22 cellular contexts compared by ENCODE assay signal in the genomic region with DNA sequence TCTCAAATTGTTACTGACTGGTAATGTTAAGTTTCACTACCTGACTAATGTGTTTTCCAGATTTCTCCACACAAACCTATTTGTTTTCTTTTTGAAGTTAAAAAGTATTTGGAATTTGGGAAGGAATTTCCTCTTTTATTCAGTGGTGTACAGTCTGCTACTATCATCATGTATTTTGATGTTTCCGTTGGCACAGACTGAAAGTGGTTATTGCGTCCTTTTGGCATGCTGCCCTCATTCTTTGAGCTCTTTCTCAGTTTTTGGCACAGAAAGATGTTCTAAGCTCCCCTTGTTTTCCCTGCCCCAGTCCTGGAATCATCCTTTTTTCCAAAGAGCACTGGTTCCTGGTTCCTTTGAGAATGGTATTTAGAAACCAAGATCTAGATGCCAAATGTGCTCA. TPM values are rescaled to one million over a fixed set of nuclear protein-coding genes. Genes with fewer than 3 reads are reported as not detected.
DNase-seq lines count a peak whose midpoint lies in the region; ATAC-seq, FAIRE-seq and TF ChIP-seq lines count a peak whose summit lies in the region.
"Had no signal": no experiment of that assay in that cellular context is flagged by ENCODE, and none has a peak within 500 bp of the region (broad histone marks: within the 10 kb centered on the region; RNA-seq: fewer than 3 reads in every experiment).

No MANE protein-coding gene starts in this region.

- H3K9me1 ChIP-seq in endothelial cell of umbilical vein (replicated peaks; ENCODE audit: control insufficient read depth, extremely low read depth, insufficient read depth, low read length) = no peaks in the 10 kb centered on the region

- H3K4me3 ChIP-seq in endothelial cell of umbilical vein (replicated peaks in 1 of 3; ENCODE audit: insufficient read depth in 1 of 3, low read depth in 1 of 3, low read length in 3 of 3) = no peak overlapping the region
- no peak overlapping the region for H3K4me3 ChIP-seq in aorta (ENCODE audit: low read length in 2 of 2)
- H3K4me3 ChIP-seq: body of pancreas, gastroesophageal sphincter, skin epidermis had no signal

- DNase-seq in EH (ENCODE audit: low read depth) (peak; percentile 65), RPMI7951 (ENCODE audit: low read depth) (peak; percentile 72), endothelial cell of umbilical vein (ENCODE audit: low read depth, low spot score) (peak; percentile 44), myocyte (ENCODE audit: low read depth) (peak; percentile 40), aorta (no peak)
- DNase-seq: activated CD4-positive, alpha-beta T cell treated with anti-CD3 and anti-CD28 coated beads for 4 hours; body of pancreas; CD4-positive, alpha-beta memory T cell; cortex of kidney; DMS153; NCI-H1417 treated with DMSO at 0.1 percent for 48 hours; NCI-H2171; NCI-H69; posterior cingulate gyrus; SHP77; stimulated activated CD4-positive, alpha-beta T cell treated with anti-CD3 and anti-CD28 coated beads, Interleukin-2, amount 100 ng/mL, for 24 hours; T-cell had no signal

- H3K4me2 ChIP-seq in endothelial cell of umbilical vein (ENCODE audit: insufficient read depth, low read length) = no peak overlapping the region

- TF ChIP-seq CTCF in endothelial cell of umbilical vein (IDR thresholded peaks at IDR 0.05; ENCODE audit: extremely low read depth in 1 of 2, insufficient read depth in 1 of 2, low read depth in 1 of 2, low read length in 2 of 2) = no peak

- H3K27me3 ChIP-seq in endothelial cell of umbilical vein (ENCODE audit: control insufficient read depth in 2 of 2, insufficient read depth in 2 of 2, low read length in 2 of 2) (peaks cover 8 to 19% of the 10 kb centered on the region in 2 experiments), aorta (ENCODE audit: control insufficient read depth in 1 of 2, insufficient read depth in 2 of 2, low read length in 1 of 2) (no peaks in the 10 kb centered on the region)
- H3K27me3 ChIP-seq: body of pancreas, gastroesophageal sphincter had no signal

- ATAC-seq in aorta (ENCODE audit: low FRiP score) = no peak
- ATAC-seq in GM19452 (IDR thresholded peaks at IDR 0.05; ENCODE audit: unreplicated experiment) = no peak
- no peak for ATAC-seq in HG03159 (IDR thresholded peaks at IDR 0.05; ENCODE audit: unreplicated experiment)
- ATAC-seq in GM18867 (IDR thresholded peaks at IDR 0.05; ENCODE audit: unreplicated experiment) = no peak
- ATAC-seq: body of pancreas, gastroesophageal sphincter, T-cell had no signal

- peaks cover 3% of the 10 kb centered on the region for H3K4me1 ChIP-seq in endothelial cell of umbilical vein (ENCODE audit: control insufficient read depth, extremely low read depth, insufficient read depth, low read length)
- no peaks in the 10 kb centered on the region for H3K4me1 ChIP-seq in aorta (ENCODE audit: control insufficient read depth in 1 of 2, insufficient read depth in 2 of 2, low read length in 2 of 2)
- H3K4me1 ChIP-seq: body of pancreas had no signal

- dilution Hi-C loops in endothelial cell of umbilical vein (cut with MboI; ENCODE audit: extremely low pct_ligation_motif_present, low sequenced_read_pairs) = no loop called here

- WGBS in aorta, 2 donors = 48% methylated on average over 2 of the region's 2 CpGs

- H3K9ac ChIP-seq in endothelial cell of umbilical vein (replicated peaks; ENCODE audit: extremely low read depth, insufficient read depth, low read length) = no peak overlapping the region

- no peak for TF ChIP-seq POLR2A in endothelial cell of umbilical vein (IDR thresholded peaks at IDR 0.05; ENCODE audit: low read depth, low read length)

- FAIRE-seq in endothelial cell of umbilical vein (lab: Jason Lieb, UNC) = peak; percentile 18

- no TSS peak for BruUV-seq in endothelial cell of umbilical vein (replicated peaks; lab: Mats Ljungman, UMichigan)

- intact Hi-C loops in endothelial cell of umbilical vein (cut with micrococcal nuclease) (no loop called here), aorta (cut with DNase I) (no loop called here)

- no peak overlapping the region for H2AFZ ChIP-seq in endothelial cell of umbilical vein (ENCODE audit: low read depth, low read length)

- no peaks in the 10 kb centered on the region for H3K79me2 ChIP-seq in endothelial cell of umbilical vein (ENCODE audit: control insufficient read depth, insufficient read depth, low read length)

- no peaks in the 10 kb centered on the region for H3K9me3 ChIP-seq in endothelial cell of umbilical vein (replicated peaks; ENCODE audit: control insufficient read depth, insufficient read depth, low read length)
- peaks cover 2% of the 10 kb centered on the region for H3K9me3 ChIP-seq in aorta (ENCODE audit: control insufficient read depth, low read length)
- H3K9me3 ChIP-seq: body of pancreas had no signal

- H4K20me1 ChIP-seq in endothelial cell of umbilical vein (replicated peaks; ENCODE audit: control insufficient read depth, extremely low read depth, insufficient read depth, low read length) = no peaks in the 10 kb centered on the region

- no peak overlapping the region for H3K27ac ChIP-seq in endothelial cell of umbilical vein (ENCODE audit: insufficient read depth, low read depth, low read length)
- H3K27ac ChIP-seq in aorta (ENCODE audit: low read depth in 1 of 2, low read length in 2 of 2) = no peak overlapping the region
- H3K27ac ChIP-seq: body of pancreas, gastroesophageal sphincter, skin epidermis had no signal

- POLR2A ChIA-PET in endothelial cell of umbilical vein (lab: Charles Lee) = no interaction called here

- H3K36me3 ChIP-seq in endothelial cell of umbilical vein (ENCODE audit: control insufficient read depth in 2 of 2, extremely low read depth in 1 of 2, insufficient read depth in 2 of 2, low read length in 2 of 2) = no peaks in the 10 kb centered on the region
- H3K36me3 ChIP-seq in aorta (ENCODE audit: control insufficient read depth in 1 of 2, insufficient read depth in 2 of 2, low read length in 1 of 2) = no peaks in the 10 kb centered on the region

- CTCF ChIA-PET in endothelial cell of umbilical vein (lab: Charles Lee) = interaction anchor here (1.2 kb wide), 1 partner anchor 11 kb away, joined by 3 read pairs; no protein-coding TSS in a partner anchor

TF ChIP-seq in endothelial cell of umbilical vein, 7 proteins besides CTCF, POLR2A, EP300 and RAD21:
- TF ChIP-seq FOS (IDR thresholded peaks at IDR 0.05; ENCODE audit: borderline replicate concordance, insufficient read depth, low read length) (no peak), EZH2 (IDR thresholded peaks at IDR 0.05; ENCODE audit: borderline replicate concordance, low read depth, low read length, severe bottlenecking) (no peak), GATA2 (IDR thresholded peaks at IDR 0.05; ENCODE audit: insufficient read depth, insufficient read length, low read depth, low read length) (no peak), POLR2AphosphoS5 (IDR thresholded peaks at IDR 0.05; ENCODE audit: insufficient read depth, low read depth, low read length) (no peak), MYC (IDR thresholded peaks at IDR 0.05; ENCODE audit: low read depth, low read length) (no peak), JUN (IDR thresholded peaks at IDR 0.05; ENCODE audit: borderline replicate concordance, insufficient read depth, insufficient read length, low read depth) (no peak)
- TF ChIP-seq, protein P1, sequence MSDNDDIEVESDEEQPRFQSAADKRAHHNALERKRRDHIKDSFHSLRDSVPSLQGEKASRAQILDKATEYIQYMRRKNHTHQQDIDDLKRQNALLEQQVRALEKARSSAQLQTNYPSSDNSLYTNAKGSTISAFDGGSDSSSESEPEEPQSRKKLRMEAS (IDR thresholded peaks at IDR 0.05; ENCODE audit: insufficient read depth, insufficient read length) = no peak

RNA-seq across cellular contexts. Expression of a gene that starts 31.4 kb away (rescaled TPM):
- 101 and 116 TPM in 2 replicates for total RNA-seq in RPMI7951 (2014; rRNA removed; shearing (Covaris generic))
- total RNA-seq in endothelial cell of umbilical vein (225 and 237 TPM in 2 replicates), myocyte (69.0 and 102 TPM in 2 replicates), aorta (100 to 1,000 TPM; 110 to 117 TPM)
- polyA plus RNA-seq in endothelial cell of umbilical vein (46.8 and 64.0 TPM in 2 replicates), aorta (100 to 1,000 TPM; 109 to 117 TPM)
- 113 TPM in 2 replicates for polyA plus RNA-seq in endothelial cell of umbilical vein (2011; cell fraction: cytosol; rRNA removed)
- polyA plus RNA-seq in endothelial cell of umbilical vein (2011; cell fraction: nucleus; rRNA removed) = 62.2 and 65.4 TPM in 2 replicates
- 264 and 316 TPM in 2 replicates for polyA plus RNA-seq in endothelial cell of umbilical vein (2012)
- polyA minus RNA-seq in endothelial cell of umbilical vein = 92.0 and 93.6 TPM in 2 replicates
- 195 TPM for polyA minus RNA-seq in endothelial cell of umbilical vein (2011; cell fraction: cytosol; rRNA and poly(A)+ RNA removed)
- 50.8 and 56.7 TPM in 2 replicates for polyA minus RNA-seq in endothelial cell of umbilical vein (2011; cell fraction: nucleus; rRNA and poly(A)+ RNA removed)
- 221 TPM for polyA plus RNA-seq in myocyte (2012)

Comparison
In these comparisons a context has a peak if more than half of its experiments do, and no peak if none do; other contexts are left out.
1. DNase-seq: peak in EH (single experiment), RPMI7951 (single experiment), endothelial cell of umbilical vein (single experiment) and myocyte (single experiment); none in aorta (0 of 2).